In genomic region chrX:133294126-133294525, GRCh38 we compare ENCODE assay signal across 27 cellular contexts.
DNase-seq lines count a peak whose midpoint lies in the region; ATAC-seq and TF ChIP-seq lines count a peak whose summit lies in the region.
"Had no signal": no experiment of that assay in that cellular context is flagged by ENCODE, and none has a peak within 500 bp of the region (broad histone marks: within the 10 kb centered on the region; RNA-seq: fewer than 3 reads in every experiment).

No MANE protein-coding gene starts in this region.

- H3K27ac ChIP-seq in endodermal cell (ENCODE audit: low read depth, low read length) = no peak overlapping the region
- H3K27ac ChIP-seq: C4-2B, Peyer's patch had no signal

- peaks cover 34% of the 10 kb centered on the region for H3K36me3 ChIP-seq in endodermal cell (ENCODE audit: control insufficient read depth, insufficient read depth, low read length)
- H3K36me3 ChIP-seq: Peyer's patch had no signal

- H3K9ac ChIP-seq in endodermal cell (ENCODE audit: extremely low read depth, low read length, poor library complexity, severe bottlenecking) = no peak overlapping the region

- no peaks in the 10 kb centered on the region for H3K27me3 ChIP-seq in endodermal cell (ENCODE audit: control insufficient read depth, insufficient read depth, low read length, poor library complexity, severe bottlenecking)
- H3K27me3 ChIP-seq: Peyer's patch had no signal

- no peak for TF ChIP-seq CTCF in endodermal cell (conservative IDR thresholded peaks at IDR 0.05)
- TF ChIP-seq CTCF in nephron progenitor cell (IDR thresholded peaks at IDR 0.05) = no peak

- no peaks in the 10 kb centered on the region for H3K9me3 ChIP-seq in endodermal cell (ENCODE audit: control insufficient read depth, low read length)
- H3K9me3 ChIP-seq: Peyer's patch had no signal

- H3K4me1 ChIP-seq in endodermal cell (ENCODE audit: control insufficient read depth, insufficient read depth, low read length) = no peaks in the 10 kb centered on the region
- H3K4me1 ChIP-seq: Peyer's patch had no signal

- no peak for ATAC-seq in activated T-cell treated with anti-CD3 and anti-CD28 coated beads, Interleukin-2, amount 50 U/mL, for 72 hours (replicated peaks in 1 of 2)
- ATAC-seq: GM12878, natural killer cell had no signal

- no peak overlapping the region for H3K4me3 Mint-ChIP-seq in endodermal cell
- no peak overlapping the region for H3K4me3 Mint-ChIP-seq in nephron progenitor cell
- H3K4me3 Mint-ChIP-seq in activated T-cell treated with anti-CD3 and anti-CD28 coated beads, Interleukin-2, amount 50 U/mL, for 72 hours = no peak overlapping the region
- H3K4me3 Mint-ChIP-seq: activated naive CD4-positive, alpha-beta T cell treated with anti-CD3 and anti-CD28 coated beads, Interleukin-2, amount 10 ng/mL, durations not matched to agents 7 days and 5 days; natural killer cell; type B pancreatic cell had no signal

- no peaks in the 10 kb centered on the region for H3K27me3 Mint-ChIP-seq in endodermal cell (ENCODE audit: insufficient read depth)
- H3K27me3 Mint-ChIP-seq in nephron progenitor cell (ENCODE audit: low read depth, poor library complexity) = no peaks in the 10 kb centered on the region
- peaks cover 28% of the 10 kb centered on the region for H3K27me3 Mint-ChIP-seq in activated T-cell treated with anti-CD3 and anti-CD28 coated beads, Interleukin-2, amount 50 U/mL, for 72 hours (ENCODE audit: low read depth)
- H3K27me3 Mint-ChIP-seq: activated naive CD4-positive, alpha-beta T cell treated with anti-CD3 and anti-CD28 coated beads, Interleukin-2, amount 10 ng/mL, durations not matched to agents 7 days and 5 days; type B pancreatic cell had no signal

- peak overlapping the region; percentile 78 for H3K27ac Mint-ChIP-seq in endodermal cell
- peak overlapping the region; percentile 94 for H3K27ac Mint-ChIP-seq in nephron progenitor cell
- no peak overlapping the region for H3K27ac Mint-ChIP-seq in activated T-cell treated with anti-CD3 and anti-CD28 coated beads, Interleukin-2, amount 50 U/mL, for 72 hours
- H3K27ac Mint-ChIP-seq: activated naive CD4-positive, alpha-beta T cell treated with anti-CD3 and anti-CD28 coated beads, Interleukin-2, amount 10 ng/mL, durations not matched to agents 7 days and 5 days; natural killer cell; type B pancreatic cell had no signal

- H3K9me3 Mint-ChIP-seq in endodermal cell = no peaks in the 10 kb centered on the region
- H3K9me3 Mint-ChIP-seq in nephron progenitor cell = no peaks in the 10 kb centered on the region
- H3K9me3 Mint-ChIP-seq in activated T-cell treated with anti-CD3 and anti-CD28 coated beads, Interleukin-2, amount 50 U/mL, for 72 hours = no peaks in the 10 kb centered on the region
- H3K9me3 Mint-ChIP-seq: activated naive CD4-positive, alpha-beta T cell treated with anti-CD3 and anti-CD28 coated beads, Interleukin-2, amount 10 ng/mL, durations not matched to agents 7 days and 5 days; natural killer cell had no signal

- DNase-seq in AG20443 (ENCODE audit: low spot score) = peak; percentile 40
- DNase-seq in endodermal cell = no peak
- DNase-seq in nephron progenitor cell = no peak
- DNase-seq in NCI-H2107 (lab: John Stamatoyannopoulos, UW) = no peak
- no peak for DNase-seq in activated T-cell treated with anti-CD3 and anti-CD28 coated beads, Interleukin-2, amount 50 U/mL, for 72 hours
- DNase-seq in activated CD4-positive, alpha-beta T cell treated with anti-CD3 and anti-CD28 coated beads for 48 hours = no peak
- no peak for DNase-seq in effector CD4-positive, alpha-beta T cell
- DNase-seq: activated CD4-positive, alpha-beta T cell treated with anti-CD3 and anti-CD28 coated beads, Interleukin-2, amount 50 U/mL, for 4 hours; activated CD4-positive, CD25-positive, alpha-beta regulatory T cell; activated naive CD4-positive, alpha-beta T cell treated with anti-CD3 and anti-CD28 coated beads, Interleukin-2, amount 10 ng/mL, durations not matched to agents 7 days and 5 days; amniotic stem cell; Calu3; islet precursor cell; Kasumi-1; natural killer cell; NCI-H1105; NCI-H2029; NCI-H2227 treated with DMSO at 0.1 percent for 48 hours; NCI-H526 treated with DMSO at 0.1 percent for 48 hours; Peyer's patch; retina; small intestine; stimulated activated CD4-positive, alpha-beta T cell treated with anti-CD3 and anti-CD28 coated beads, Interleukin-2, amount 100 ng/mL, for 24 hours had no signal

- WGBS in endodermal cell (ENCODE audit: insufficient coverage in 1 of 2, insufficient read length in 1 of 2), 2 experiments = 94% methylated on average over 1 of the region's 1 CpG; no CpG with 5 or more reads in 1 of the 2 experiments

- H3K4me1 Mint-ChIP-seq in endodermal cell = peaks cover 6% of the 10 kb centered on the region
- H3K4me1 Mint-ChIP-seq in nephron progenitor cell = peaks cover 21% of the 10 kb centered on the region
- H3K4me1 Mint-ChIP-seq in activated T-cell treated with anti-CD3 and anti-CD28 coated beads, Interleukin-2, amount 50 U/mL, for 72 hours (ENCODE audit: low read depth) = no peaks in the 10 kb centered on the region
- H3K4me1 Mint-ChIP-seq: activated naive CD4-positive, alpha-beta T cell treated with anti-CD3 and anti-CD28 coated beads, Interleukin-2, amount 10 ng/mL, durations not matched to agents 7 days and 5 days; natural killer cell had no signal

- H3K4me3 ChIP-seq in endodermal cell (ENCODE audit: low read length) = no peak overlapping the region
- H3K4me3 ChIP-seq: GM12878, Peyer's patch had no signal

- H3K36me3 Mint-ChIP-seq in endodermal cell (ENCODE audit: low read depth) (peaks cover 39% of the 10 kb centered on the region), nephron progenitor cell (ENCODE audit: low read depth) (peaks cover 6% of the 10 kb centered on the region)
- H3K36me3 Mint-ChIP-seq in activated T-cell treated with anti-CD3 and anti-CD28 coated beads, Interleukin-2, amount 50 U/mL, for 72 hours (ENCODE audit: insufficient read depth in 2 of 2) = no peaks in the 10 kb centered on the region
- H3K36me3 Mint-ChIP-seq: activated naive CD4-positive, alpha-beta T cell treated with anti-CD3 and anti-CD28 coated beads, Interleukin-2, amount 10 ng/mL, durations not matched to agents 7 days and 5 days; natural killer cell had no signal

TF ChIP-seq in PFSK-1, 5 proteins besides CTCF, POLR2A, EP300 and RAD21:
- no peak for TF ChIP-seq REST (IDR thresholded peaks at IDR 0.05; ENCODE audit: insufficient read depth in 1 of 2, low read depth in 2 of 2, low read length in 2 of 2)
- TF ChIP-seq POLR2AphosphoS5 (IDR thresholded peaks at IDR 0.05; ENCODE audit: low read depth, low read length) = 0 out of 2 replicates have a peak, but pooled peaks have one; percentile 6
TF ChIP-seq in PFSK-1: peak in this region for 1.
